ENCODE assay signal across 27 cellular contexts in the genomic region with DNA sequence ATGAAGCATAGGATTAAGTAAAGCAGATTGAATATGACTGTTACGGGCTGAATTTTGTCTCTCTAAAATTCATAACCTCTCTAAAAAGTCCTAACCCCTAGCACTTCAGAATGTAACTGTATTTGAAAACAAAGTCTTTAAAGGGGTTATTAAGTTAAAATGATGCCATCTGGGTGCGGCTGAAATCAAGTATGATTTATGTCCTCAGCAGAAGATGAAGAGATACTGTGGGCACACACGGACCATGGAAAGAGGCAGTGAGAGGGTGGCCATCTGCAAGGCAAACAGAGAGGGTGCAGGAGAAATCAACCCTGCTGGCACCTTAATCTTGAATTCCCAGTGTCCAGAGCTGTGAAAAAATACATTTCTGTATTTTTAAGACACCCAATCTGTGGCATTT.
"Had no signal": no experiment of that assay in that cellular context is flagged by ENCODE, and none has a peak within 500 bp of the region (broad histone marks: within the 10 kb centered on the region; RNA-seq: fewer than 3 reads in every experiment).

No MANE protein-coding gene starts in this region.

- H3K4me1 ChIP-seq: neural progenitor cell, parathyroid adenoma, psoas muscle, thyroid gland, upper lobe of left lung had no signal

- H3K27me3 Mint-ChIP-seq: progenitor cell of endocrine pancreas; stimulated activated naive B cell treated with anti-CD40 and anti-IgM and Interleukin-4, amounts not matched to agents 10 μg/mL and 1 μg/mL and 100 μg/mL, for 72 hours had no signal

- H3K27ac ChIP-seq: neural progenitor cell, ovary, parathyroid adenoma, psoas muscle, right lobe of liver, sigmoid colon, stomach, thoracic aorta, thyroid gland, tibial nerve, upper lobe of left lung, vagina had no signal

- H3K27me3 ChIP-seq: ovary, right lobe of liver, sigmoid colon, stomach, thyroid gland, tibial nerve, upper lobe of left lung, vagina had no signal

- H3K36me3 Mint-ChIP-seq: neural progenitor cell had no signal

- H3K27ac Mint-ChIP-seq: nephron; neural progenitor cell; progenitor cell of endocrine pancreas; stimulated activated effector memory CD8-positive, alpha-beta T cell treated with anti-CD3 and anti-CD28 coated beads, Interleukin-12 subunit alpha, Interleukin-12 subunit beta, amount 100 ng/mL, for 72 hours; stimulated activated naive B cell treated with anti-CD40 and anti-IgM and Interleukin-4, amounts not matched to agents 10 μg/mL and 1 μg/mL and 100 μg/mL, for 72 hours; stimulated activated naive CD8-positive, alpha-beta T cell treated with anti-CD3 and anti-CD28 coated beads, Interleukin-15, Interleukin-2, amounts not matched to agents 100 ng/mL and 50 ng/mL, for 24 hours had no signal

- H3K9me3 ChIP-seq: ovary, psoas muscle, right lobe of liver, sigmoid colon, thoracic aorta, thyroid gland, tibial nerve, upper lobe of left lung, vagina had no signal

- H3K4me3 Mint-ChIP-seq: nephron; neural progenitor cell; stimulated activated effector memory CD8-positive, alpha-beta T cell treated with anti-CD3 and anti-CD28 coated beads, Interleukin-12 subunit alpha, Interleukin-12 subunit beta, amount 100 ng/mL, for 72 hours; stimulated activated naive B cell treated with anti-CD40 and anti-IgM and Interleukin-4, amounts not matched to agents 10 μg/mL and 1 μg/mL and 100 μg/mL, for 72 hours; stimulated activated naive CD8-positive, alpha-beta T cell treated with anti-CD3 and anti-CD28 coated beads, Interleukin-15, Interleukin-2, amounts not matched to agents 100 ng/mL and 50 ng/mL, for 24 hours had no signal

- H3K4me3 ChIP-seq: neural progenitor cell, ovary, psoas muscle, right lobe of liver, sigmoid colon, stomach, thoracic aorta, thyroid gland, tibial nerve, upper lobe of left lung, vagina had no signal

- H3K4me1 Mint-ChIP-seq: neural progenitor cell; stimulated activated effector memory CD8-positive, alpha-beta T cell treated with anti-CD3 and anti-CD28 coated beads, Interleukin-12 subunit alpha, Interleukin-12 subunit beta, amount 100 ng/mL, for 72 hours; stimulated activated naive B cell treated with anti-CD40 and anti-IgM and Interleukin-4, amounts not matched to agents 10 μg/mL and 1 μg/mL and 100 μg/mL, for 72 hours had no signal

- DNase-seq: occipital lobe; ovary; posterior cingulate gyrus; psoas muscle; right cardiac atrium; right lobe of liver; sigmoid colon; small intestine; stimulated activated CD4-positive, alpha-beta T cell treated with anti-CD3 and anti-CD28 coated beads, Interleukin-15, amount 100 ng/mL, for 24 hours; stimulated activated CD4-positive, alpha-beta T cell treated with anti-CD3 and anti-CD28 coated beads, Interleukin-2, amount 100 ng/mL, for 24 hours; stimulated activated CD4-positive, alpha-beta T cell treated with anti-CD3 and anti-CD28 coated beads, Interleukin-2, amount 100 ng/mL, for 48 hours; stimulated activated CD4-positive, alpha-beta T cell treated with anti-CD3 and anti-CD28 coated beads, Interleukin-4, amount 100 ng/mL, for 24 hours; stimulated activated naive B cell treated with anti-CD40 and anti-IgM and Interleukin-4, amounts not matched to agents 10 μg/mL and 1 μg/mL and 100 μg/mL, for 72 hours; stimulated activated naive CD4-positive, alpha-beta T cell treated with Interleukin-2 at 50 U/mL for 16 hours; stomach; thyroid gland; trophoblast cell; upper lobe of left lung had no signal

- H3K36me3 ChIP-seq: neural progenitor cell, ovary, right lobe of liver, sigmoid colon, stomach, thoracic aorta, thyroid gland, tibial nerve, upper lobe of left lung, vagina had no signal

- H3K9me3 Mint-ChIP-seq: stimulated activated naive CD8-positive, alpha-beta T cell treated with anti-CD3 and anti-CD28 coated beads, Interleukin-15, Interleukin-2, amounts not matched to agents 100 ng/mL and 50 ng/mL, for 24 hours had no signal
